34 cellular contexts compared by ENCODE assay signal in genomic region chr3:55790596-55791350, GRCh38.
DNase-seq lines count a peak whose midpoint lies in the region; ATAC-seq and TF ChIP-seq lines count a peak whose summit lies in the region.
"Had no signal": no experiment of that assay in that cellular context is flagged by ENCODE, and none has a peak within 500 bp of the region (broad histone marks: within the 10 kb centered on the region; RNA-seq: fewer than 3 reads in every experiment).

No MANE protein-coding gene starts in this region.

- ATAC-seq in SK-N-SH treated with all-trans-retinoic acid at 6 μM for 48 hours = no peak
- peak; percentile 42 for ATAC-seq in upper lobe of right lung
- ATAC-seq: activated T-cell treated with anti-CD3 and anti-CD28 coated beads, Interleukin-2, amount 50 U/mL, for 4 hours; CD8-positive, alpha-beta T cell; HCT116; K562; T-helper 17 cell had no signal

- H3K27ac ChIP-seq in SK-N-SH (ENCODE audit: low read depth in 2 of 2, low read length in 1 of 2) = no peak overlapping the region
- H3K27ac ChIP-seq in PC-9 = peak overlapping the region; percentile 67
- no peak overlapping the region for H3K27ac ChIP-seq in esophagus muscularis mucosa (replicated peaks in 1 of 4)
- peak overlapping the region; percentile 7 for H3K27ac ChIP-seq in upper lobe of right lung
- H3K27ac ChIP-seq: VCaP had no signal

- H2AFZ ChIP-seq in SK-N-SH (ENCODE audit: low read depth) (no peak overlapping the region), PC-9 (no peak overlapping the region)

- TF ChIP-seq RAD21 in SK-N-SH (IDR thresholded peaks at IDR 0.05; ENCODE audit: low read length) = no peak

- CTCF ChIA-PET in SK-N-SH (lab: Yijun Ruan, JAX) = interaction anchor here (0.7 kb wide), 2 partner anchors 15 to 190 kb away, joined by 3 read pairs; no protein-coding TSS in a partner anchor
- CTCF ChIA-PET in PC-9 (lab: Charles Lee) = interaction anchor here (0.6 kb wide), 1 partner anchor 926 kb away, joined by 3 read pairs; no protein-coding TSS in a partner anchor

- WGBS in SK-N-SH (ENCODE audit: low lambda C conversion rate) = 82% methylated on average over 3 of the region's 3 CpGs
- 82% methylated on average over 3 of the region's 3 CpGs for WGBS in esophagus muscularis mucosa

- H3K36me3 ChIP-seq in SK-N-SH (replicated peaks in 1 of 2; ENCODE audit: control insufficient read depth in 1 of 2, insufficient read depth in 2 of 2, low read length in 1 of 2) = no peaks in the 10 kb centered on the region
- no peaks in the 10 kb centered on the region; the same call in 1 of the 2 replicates for H3K36me3 ChIP-seq in PC-9 (ENCODE audit: low read depth)
- H3K36me3 ChIP-seq in esophagus muscularis mucosa = no peaks in the 10 kb centered on the region
- H3K36me3 ChIP-seq in upper lobe of right lung = no peaks in the 10 kb centered on the region
- H3K36me3 ChIP-seq: upper lobe of left lung had no signal

- TF ChIP-seq EP300 in SK-N-SH (IDR thresholded peaks at IDR 0.05; ENCODE audit: borderline replicate concordance in 1 of 2, low read depth in 1 of 2, low read length in 1 of 2) = no peak
- no peak for TF ChIP-seq EP300 in esophagus muscularis mucosa (IDR thresholded peaks at IDR 0.05)

- H3K9me3 ChIP-seq in SK-N-SH (no peaks in the 10 kb centered on the region), PC-9 (ENCODE audit: insufficient read depth, low read depth) (no peaks in the 10 kb centered on the region), esophagus muscularis mucosa (no peaks in the 10 kb centered on the region), upper lobe of right lung (no peaks in the 10 kb centered on the region)
- H3K9me3 ChIP-seq: upper lobe of left lung had no signal

- H3K4me3 ChIP-seq in SK-N-SH (ENCODE audit: low read depth in 2 of 2, low read length in 1 of 2) = no peak overlapping the region
- H3K4me3 ChIP-seq in PC-9 = no peak overlapping the region
- H3K4me3 ChIP-seq in esophagus muscularis mucosa = no peak overlapping the region
- no peak overlapping the region for H3K4me3 ChIP-seq in upper lobe of right lung
- H3K4me3 ChIP-seq: K562, upper lobe of left lung had no signal

- intact Hi-C loops in PC-9 (cut with micrococcal nuclease; ENCODE audit: unreplicated experiment) (no loop called here), esophagus muscularis mucosa (cut with DNase I) (no loop called here), upper lobe of right lung (cut with DNase I) (no loop called here), head of caudate nucleus (cut with DNase I) (no loop called here)

- H3K9ac ChIP-seq in SK-N-SH = no peak overlapping the region

- DNase-seq in SK-N-SH (no peak), PC-9 (peak; percentile 2 to 91), esophagus muscularis mucosa (ENCODE audit: extremely low spot score) (peak; percentile 60), upper lobe of right lung (no peak), hypothalamus (lab: John Stamatoyannopoulos, UW) (no peak), T-helper 9 cell (no peak), head of caudate nucleus (no peak)
- DNase-seq: 8988T; activated CD4-positive, alpha-beta T cell treated with anti-CD3 and anti-CD28 coated beads, Interleukin-2, amount 10 ng/mL, durations not matched to agents 24 days and 14 days; activated naive CD4-positive, alpha-beta T cell; activated T-cell treated with anti-CD3 and anti-CD28 coated beads, Interleukin-2, amount 50 U/mL, for 4 hours; AML-193; amniotic stem cell; CD8-positive, alpha-beta T cell; cortex of kidney; DMS153; endodermal cell; GDM1; naive B cell; NCI-H1048; NCI-H187 treated with DMSO at 0.1 percent for 48 hours; NCI-H226; NCI-H748 treated with DMSO at 0.1 percent for 48 hours; nucleus accumbens; OCI-M1; SHP77; small intestine; stimulated activated CD4-positive, alpha-beta T cell treated with anti-CD3 and anti-CD28 coated beads, Interleukin-2, amount 100 ng/mL, for 24 hours; T-helper 17 cell; upper lobe of left lung had no signal

- no peaks in the 10 kb centered on the region for H3K9me2 ChIP-seq in SK-N-SH
- no peaks in the 10 kb centered on the region for H3K9me2 ChIP-seq in PC-9 (ENCODE audit: insufficient read depth)

- peaks cover 0 to 4% of the 10 kb centered on the region in 2 experiments; a peak in 1 of 4 replicates for H3K4me1 ChIP-seq in SK-N-SH (ENCODE audit: control insufficient read depth in 1 of 2, insufficient read depth in 2 of 2, low read depth in 1 of 2, low read length in 1 of 2)
- peaks cover 32% of the 10 kb centered on the region for H3K4me1 ChIP-seq in PC-9 (replicated peaks; ENCODE audit: insufficient read depth)
- H3K4me1 ChIP-seq in esophagus muscularis mucosa = peaks cover 0 to 4% (median 0%) of the 10 kb centered on the region in 4 donors
- H3K4me1 ChIP-seq in upper lobe of right lung = no peaks in the 10 kb centered on the region

- no peak for TF ChIP-seq CTCF in SK-N-SH (IDR thresholded peaks at IDR 0.05)
- no peak for TF ChIP-seq CTCF in PC-9 (conservative IDR thresholded peaks at IDR 0.05)
- no peak for TF ChIP-seq CTCF in esophagus muscularis mucosa (IDR thresholded peaks at IDR 0.05)
- no peak for TF ChIP-seq CTCF in upper lobe of right lung (IDR thresholded peaks at IDR 0.05)

- POLR2A ChIA-PET in SK-N-SH (lab: Yijun Ruan, JAX) (interaction anchor here (0.6 kb wide), 1 partner anchor 32 kb away, joined by 3 read pairs; no protein-coding TSS in a partner anchor), PC-9 (lab: Charles Lee; ENCODE audit: unreplicated experiment) (interaction anchor here (0.6 kb wide), 1 partner anchor 520 kb away, joined by 3 read pairs; no protein-coding TSS in a partner anchor)

- H4K20me1 ChIP-seq in SK-N-SH (ENCODE audit: insufficient read depth) (no peaks in the 10 kb centered on the region), PC-9 (ENCODE audit: insufficient read depth) (no peaks in the 10 kb centered on the region)

- H3K4me2 ChIP-seq in SK-N-SH = peak overlapping the region; percentile 33; the same call in 1 of the 2 replicates
- H3K4me2 ChIP-seq in PC-9 = peak overlapping the region; percentile 33

- H3K27me3 ChIP-seq in SK-N-SH (ENCODE audit: insufficient read depth) (no peaks in the 10 kb centered on the region), PC-9 (ENCODE audit: insufficient read depth, low read depth) (no peaks in the 10 kb centered on the region), esophagus muscularis mucosa (no peaks in the 10 kb centered on the region), upper lobe of right lung (no peaks in the 10 kb centered on the region)
- H3K27me3 ChIP-seq: upper lobe of left lung had no signal

- TF ChIP-seq POLR2A in esophagus muscularis mucosa (IDR thresholded peaks at IDR 0.05; ENCODE audit: low read depth) = no peak

- H3F3A ChIP-seq in SK-N-SH (replicated peaks; ENCODE audit: insufficient read depth) = no peaks in the 10 kb centered on the region
- no peaks in the 10 kb centered on the region for H3F3A ChIP-seq in PC-9 (ENCODE audit: insufficient read depth, low read depth)

- no TSS peak for BruUV-seq in PC-9 (replicated peaks; lab: Mats Ljungman, UMichigan)

- no peaks in the 10 kb centered on the region for H3K79me2 ChIP-seq in SK-N-SH (ENCODE audit: insufficient read depth)
- no peaks in the 10 kb centered on the region for H3K79me2 ChIP-seq in PC-9 (ENCODE audit: low read depth)

TF ChIP-seq in SK-N-SH, 30 proteins besides CTCF, POLR2A, EP300 and RAD21 (continues in another document):
- no peak for TF ChIP-seq SIN3A (IDR thresholded peaks at IDR 0.05; ENCODE audit: borderline replicate concordance, low read depth, low read length)
- TF ChIP-seq ZBTB33 (IDR thresholded peaks at IDR 0.05; ENCODE audit: borderline replicate concordance, low read depth) = no peak

TF ChIP-seq in SK-N-SH treated with all-trans-retinoic acid at 6 μM for 48 hours, 23 proteins besides CTCF, POLR2A, EP300 and RAD21 (continues in another document):
- TF ChIP-seq ZNF8 (CRISPR knock-in tag; IDR thresholded peaks at IDR 0.05) = no peak
- no peak for TF ChIP-seq TOX (CRISPR knock-in tag; IDR thresholded peaks at IDR 0.05; ENCODE audit: borderline replicate concordance)
- TF ChIP-seq BACH2 (CRISPR knock-in tag; IDR thresholded peaks at IDR 0.05; ENCODE audit: borderline replicate concordance) = no peak
- no peak for TF ChIP-seq PATZ1 (CRISPR knock-in tag; IDR thresholded peaks at IDR 0.05; ENCODE audit: borderline replicate concordance)
- no peak for TF ChIP-seq ISL1 (CRISPR knock-in tag; IDR thresholded peaks at IDR 0.05)
- no peak for TF ChIP-seq POU6F1 (CRISPR knock-in tag; IDR thresholded peaks at IDR 0.05; ENCODE audit: borderline replicate concordance, low read depth)

Comparison
In these comparisons a context has a peak if more than half of its experiments do, and no peak if none do; other contexts are left out.
1. DNase-seq: peak in PC-9 (2 of 2) and esophagus muscularis mucosa (single experiment); none in SK-N-SH (single experiment), upper lobe of right lung (single experiment), hypothalamus (0 of 51), T-helper 9 cell (single experiment) and head of caudate nucleus (0 of 42).
2. H3K27ac ChIP-seq: peak in PC-9 (single experiment) and upper lobe of right lung (single experiment); none in SK-N-SH (0 of 2) and esophagus muscularis mucosa (0 of 4).